20 cellular contexts compared by ENCODE assay signal in genomic region chr13:30561506-30561905, GRCh38. TPM values are rescaled to one million over a fixed set of nuclear protein-coding genes. Genes with fewer than 3 reads are reported as not detected.
DNase-seq lines count a peak whose midpoint lies in the region; ATAC-seq and TF ChIP-seq lines count a peak whose summit lies in the region.
"Had no signal": no experiment of that assay in that cellular context is flagged by ENCODE, and none has a peak within 500 bp of the region (broad histone marks: within the 10 kb centered on the region; RNA-seq: fewer than 3 reads in every experiment).

No MANE protein-coding gene starts in this region.

- H3K27ac Mint-ChIP-seq in HFFc6, result no peak overlapping the region; the same call in 1 of the 2 replicates
- H3K27ac Mint-ChIP-seq: CD8-positive, alpha-beta memory T cell; H9 had no signal

- H3K4me1 Mint-ChIP-seq in HFFc6 (ENCODE audit: low read depth), result peaks cover 9% of the 10 kb centered on the region; the same call in 1 of the 2 replicates
- H3K4me1 Mint-ChIP-seq: CD8-positive, alpha-beta memory T cell had no signal

- H3K27me3 Mint-ChIP-seq in HFFc6 (ENCODE audit: insufficient read depth), result peaks cover 2% of the 10 kb centered on the region; the same call in 1 of the 2 replicates

- H3K36me3 Mint-ChIP-seq in HFFc6 (ENCODE audit: low read depth), result no peaks in the 10 kb centered on the region
- H3K36me3 Mint-ChIP-seq: CD8-positive, alpha-beta memory T cell had no signal

- no peak overlapping the region for H3K4me3 Mint-ChIP-seq in HFFc6
- H3K4me3 Mint-ChIP-seq: CD8-positive, alpha-beta memory T cell; H9 had no signal

- no peak for ATAC-seq in GM18517 (IDR thresholded peaks at IDR 0.05; ENCODE audit: unreplicated experiment)

- no peak for TF ChIP-seq CTCF in HFFc6 (IDR thresholded peaks at IDR 0.05)

- peak; percentile 32 for DNase-seq in HFFc6
- peak; percentile 17 for DNase-seq in amniotic epithelial cell (ENCODE audit: low read depth)
- peak; percentile 24 for DNase-seq in kidney tubule cell (ENCODE audit: low spot score)
- DNase-seq in iPS-NIHi7 (ENCODE audit: extremely low spot score), result no peak
- DNase-seq in DMS79 treated with DMSO at 0.1 percent for 48 hours (lab: John Stamatoyannopoulos, UW), result no peak
- DNase-seq in hippocampal formation (lab: John Stamatoyannopoulos, UW), result no peak
- DNase-seq: Calu3; CD8-positive, alpha-beta memory T cell; DMS153; GF-D8; H9; KG1; NCI-H1092 treated with DMSO at 0.1 percent for 48 hours; NCI-H146; NCI-H2029 treated with DMSO at 0.1 percent for 48 hours; NCI-H2171 treated with DMSO at 0.1 percent for 48 hours; NCI-H446; NCI-H526 treated with DMSO at 0.1 percent for 48 hours; OCI-M1 had no signal

- no peaks in the 10 kb centered on the region for H3K9me3 Mint-ChIP-seq in HFFc6
- H3K9me3 Mint-ChIP-seq: CD8-positive, alpha-beta memory T cell; H9 had no signal

RNA-seq across cellular contexts. Expression of gene USPL1, which starts 56.2 kb away (rescaled TPM):
- total RNA-seq in HFFc6 (2021; fragmentation: NEBNext Ultra II Directional; extraction: Animal tissue kit (Norgen Biotek cat#: 25700)), result 10 to 100 TPM in 4 of 6 experiments, 1 to 10 TPM in 2; 8.0 to 10.9 (median 10.3) TPM

Comparison
In these comparisons a context has a peak if more than half of its experiments do, and no peak if none do; other contexts are left out.
1. DNase-seq: peak in HFFc6 (single experiment), amniotic epithelial cell (single experiment) and kidney tubule cell (single experiment); none in iPS-NIHi7 (single experiment), DMS79 treated with DMSO at 0.1 percent for 48 hours (single experiment) and hippocampal formation (0 of 2).